ENCODE assay signal across 13 cellular contexts in the genomic region with DNA sequence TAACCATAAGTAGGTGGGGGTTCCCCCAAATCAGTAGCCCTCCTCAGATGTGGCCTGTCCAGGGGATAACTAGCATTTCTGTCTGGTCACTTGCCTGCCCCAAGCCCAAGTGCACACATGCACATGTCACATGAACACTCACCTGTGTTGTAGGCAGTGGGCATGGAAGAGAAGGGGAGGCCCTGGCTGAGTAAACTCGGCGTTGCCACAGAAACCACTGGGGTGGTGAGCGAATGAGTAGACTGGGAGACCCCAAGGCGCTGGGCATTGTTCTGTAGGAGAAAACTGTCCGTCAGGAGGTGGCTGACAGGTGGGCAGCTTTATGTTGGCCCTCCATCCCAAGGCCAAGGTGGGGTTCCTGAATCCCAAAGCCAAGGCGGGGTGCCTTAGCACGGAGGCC. TPM values are rescaled to one million over a fixed set of nuclear protein-coding genes. Genes with fewer than 3 reads are reported as not detected.
A peak's percentile ranks its signal among the peaks of the same experiment; 100 is the strongest.
DNase-seq lines count a peak whose midpoint lies in the region; ATAC-seq and TF ChIP-seq lines count a peak whose summit lies in the region.
"Had no signal": no experiment of that assay in that cellular context is flagged by ENCODE, and none has a peak within 500 bp of the region (broad histone marks: within the 10 kb centered on the region; RNA-seq: fewer than 3 reads in every experiment).

No MANE protein-coding gene starts in this region.

- H2AFZ ChIP-seq in fibroblast of lung (ENCODE audit: low read length): no peak overlapping the region

- H3K27me3 ChIP-seq in BLaER1: no peaks in the 10 kb centered on the region
- no peaks in the 10 kb centered on the region for H3K27me3 ChIP-seq in fibroblast of lung (ENCODE audit: control insufficient read depth, insufficient read depth, low read length)
- H3K27me3 ChIP-seq: MG63 had no signal

- peaks cover 100% of the 10 kb centered on the region for H4K20me1 ChIP-seq in BLaER1
- H4K20me1 ChIP-seq in fibroblast of lung (ENCODE audit: control insufficient read depth, extremely low read depth, insufficient read depth, low read length): no peaks in the 10 kb centered on the region

- POLR2A ChIA-PET in RWPE1 (lab: Yijun Ruan, JAX; ENCODE audit: low non-redundant PET): no interaction called here

- no peaks in the 10 kb centered on the region for H3K9me3 ChIP-seq in BLaER1
- H3K9me3 ChIP-seq in fibroblast of lung (ENCODE audit: control insufficient read depth, insufficient read depth, low read depth, low read length): no peaks in the 10 kb centered on the region
- H3K9me3 ChIP-seq: MG63 had no signal

- no peak for TF ChIP-seq POLR2A in erythroblast (IDR thresholded peaks at IDR 0.05; ENCODE audit: low read length)

- DNase-seq in RWPE1 (ENCODE audit: low spot score): no peak
- DNase-seq in fibroblast of lung (ENCODE audit: low read depth in 2 of 2): no peak
- DNase-seq in stimulated activated naive CD8-positive, alpha-beta T cell treated with anti-CD3 and anti-CD28 coated beads, Interleukin-15, Interleukin-2, amounts not matched to agents 100 U/mL and 50 U/mL, for 24 hours: no peak
- no peak for DNase-seq in anterior cingulate cortex (lab: John Stamatoyannopoulos, UW)
- no peak for DNase-seq in erythroblast (lab: John Stamatoyannopoulos, UW)
- DNase-seq: activated CD8-positive, alpha-beta memory T cell treated with anti-CD3 and anti-CD28 coated beads for 24 hours; activated gamma-delta T cell treated with Interleukin-2 at 50 U/mL for 16 hours; NCI-H2029 treated with DMSO at 0.1 percent for 48 hours had no signal

- no peak overlapping the region for H3K4me3 ChIP-seq in BLaER1
- H3K4me3 ChIP-seq in fibroblast of lung (replicated peaks in 1 of 4; ENCODE audit: control extremely low read depth in 1 of 4, insufficient read depth in 1 of 4, low read depth in 3 of 4, low read length in 4 of 4): no peak overlapping the region
- H3K4me3 ChIP-seq: MG63 had no signal

- no peak overlapping the region for H3K27ac ChIP-seq in BLaER1
- H3K27ac ChIP-seq in RWPE1: peak overlapping the region; percentile 58
- H3K27ac ChIP-seq in fibroblast of lung (ENCODE audit: insufficient read depth, low read length): peak overlapping the region; percentile 97

- H3K4me1 ChIP-seq in BLaER1 (peaks cover 47% of the 10 kb centered on the region), fibroblast of lung (ENCODE audit: control insufficient read depth, extremely low read depth, insufficient read depth, low read length) (peaks cover 31% of the 10 kb centered on the region)

- peak; percentile 20 for ATAC-seq in stimulated activated naive CD8-positive, alpha-beta T cell treated with anti-CD3 and anti-CD28 coated beads, Interleukin-15, Interleukin-2, amounts not matched to agents 100 U/mL and 50 U/mL, for 24 hours
- no peak for ATAC-seq in HG03565 (IDR thresholded peaks at IDR 0.05; ENCODE audit: unreplicated experiment)
- ATAC-seq in GM19328 (IDR thresholded peaks at IDR 0.05; ENCODE audit: unreplicated experiment): no peak
- ATAC-seq: Panc1 had no signal

- peaks cover 100% of the 10 kb centered on the region for H3K36me3 ChIP-seq in BLaER1
- H3K36me3 ChIP-seq in fibroblast of lung (ENCODE audit: control insufficient read depth, insufficient read depth, low read length): peaks cover 40% of the 10 kb centered on the region

- TF ChIP-seq CTCF in RWPE1 (conservative IDR thresholded peaks at IDR 0.05; ENCODE audit: low read depth): no peak
- no peak for TF ChIP-seq CTCF in fibroblast of lung (conservative IDR thresholded peaks at IDR 0.05 in 1 of 2, IDR thresholded peaks at IDR 0.05 in 1 of 2; ENCODE audit: low read depth in 1 of 2, low read length in 2 of 2)

- 0 out of 2 replicates have a peak overlapping the region, but pooled peaks have one; percentile 7 for H3K9ac ChIP-seq in BLaER1
- H3K9ac ChIP-seq in fibroblast of lung (ENCODE audit: insufficient read depth, low read length): no peak overlapping the region

- H3K4me2 ChIP-seq in BLaER1 (no peak overlapping the region), fibroblast of lung (ENCODE audit: extremely low read depth, insufficient read depth, low read length) (no peak overlapping the region)

- H3K79me2 ChIP-seq in fibroblast of lung (ENCODE audit: control insufficient read depth, insufficient read depth, low read length): no peaks in the 10 kb centered on the region

- CTCF ChIA-PET in RWPE1 (lab: Yijun Ruan, JAX): no interaction called here

RNA-seq across cellular contexts. Expression of a gene that starts 25.6 kb away (rescaled TPM):
- 4.6 and 9.9 TPM in 2 replicates for total RNA-seq in fibroblast of lung
- polyA plus RNA-seq in fibroblast of lung: 12.7 and 13.1 TPM in 2 replicates
- 23.3 and 27.8 TPM in 2 replicates for polyA plus RNA-seq in fibroblast of lung (2012)
- 30.5 and 45.4 TPM in 2 replicates for polyA minus RNA-seq in fibroblast of lung (ENCODE audit: low replicate concordance)
